In the genomic region with DNA sequence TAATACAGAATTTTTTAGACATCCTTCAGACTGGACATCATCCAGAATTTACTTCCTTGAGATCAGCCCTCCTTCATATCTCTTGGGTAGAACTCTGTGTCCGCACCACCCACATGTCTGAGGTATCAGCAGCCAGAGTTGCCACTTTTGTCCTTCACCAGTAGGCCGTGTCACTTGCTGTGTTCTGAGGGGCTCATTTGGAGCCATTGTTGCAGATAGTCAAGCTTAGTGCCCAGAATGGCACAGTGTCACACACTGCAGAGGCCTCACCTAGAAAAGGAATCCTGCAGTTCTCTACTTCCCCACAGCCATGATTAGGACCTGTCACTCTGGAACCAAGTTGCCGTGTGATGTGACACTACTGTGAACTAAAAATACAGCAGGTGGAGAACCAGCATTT, we compare ENCODE assay signal across 23 cellular contexts. TPM values are rescaled to one million over a fixed set of nuclear protein-coding genes. Genes with fewer than 3 reads are reported as not detected.
A peak's percentile ranks its signal among the peaks of the same experiment; 100 is the strongest.
DNase-seq lines count a peak whose midpoint lies in the region; ATAC-seq and TF ChIP-seq lines count a peak whose summit lies in the region.
"Had no signal": no experiment of that assay in that cellular context is flagged by ENCODE, and none has a peak within 500 bp of the region (broad histone marks: within the 10 kb centered on the region; RNA-seq: fewer than 3 reads in every experiment).

No MANE protein-coding gene starts in this region.

- H3K4me1 Mint-ChIP-seq in activated CD4-positive, alpha-beta memory T cell treated with anti-CD3 and anti-CD28 coated beads, Interleukin-2, amount 10 ng/mL, durations not matched to agents 7 days and 5 days: peaks cover under 1% of the 10 kb centered on the region
- H3K4me1 Mint-ChIP-seq: IgD-negative memory B cell had no signal

- no peak for TF ChIP-seq POLR2A in testis (IDR thresholded peaks at IDR 0.05)

- no peak overlapping the region for H3K4me3 Mint-ChIP-seq in activated CD4-positive, alpha-beta memory T cell treated with anti-CD3 and anti-CD28 coated beads, Interleukin-2, amount 10 ng/mL, durations not matched to agents 7 days and 5 days
- H3K4me3 Mint-ChIP-seq: CD4-positive, CD25-positive, alpha-beta regulatory T cell; CD8-positive, alpha-beta memory T cell; H9; IgD-negative memory B cell had no signal

- DNase-seq in NCI-H2171 (lab: John Stamatoyannopoulos, UW) (peak; percentile 8), cardiac muscle cell (ENCODE audit: low read depth in 1 of 2, low spot score in 1 of 2) (peak; percentile 4 to 24), left ventricle myocardium superior (no peak), testis (peak; percentile 81), NCI-H1694 treated with DMSO at 0.1 percent for 48 hours (lab: John Stamatoyannopoulos, UW) (no peak)
- DNase-seq in activated CD4-positive, alpha-beta memory T cell treated with anti-CD3 and anti-CD28 coated beads, Interleukin-2, amount 10 ng/mL, durations not matched to agents 7 days and 5 days: no peak
- DNase-seq: ACHN; BE2C; C1 segment of cervical spinal cord; CD4-positive, CD25-positive, alpha-beta regulatory T cell; CD8-positive, alpha-beta memory T cell; COR-L47; DMS 273 treated with DMSO at 0.1 percent for 48 hours; DMS53; DND-41; EL; GOT3; H9 had no signal

- no peak overlapping the region for H3K27ac Mint-ChIP-seq in activated CD4-positive, alpha-beta memory T cell treated with anti-CD3 and anti-CD28 coated beads, Interleukin-2, amount 10 ng/mL, durations not matched to agents 7 days and 5 days
- H3K27ac Mint-ChIP-seq: CD4-positive, CD25-positive, alpha-beta regulatory T cell; H9; IgD-negative memory B cell had no signal

- H3K36me3 ChIP-seq in cardiac muscle cell: peaks cover 4% of the 10 kb centered on the region
- H3K36me3 ChIP-seq in testis (ENCODE audit: low read depth, missing control alignments): no peaks in the 10 kb centered on the region

- CTCF ChIA-PET in activated CD4-positive, alpha-beta memory T cell treated with anti-CD3 and anti-CD28 coated beads, Interleukin-2, amount 10 ng/mL, durations not matched to agents 7 days and 5 days (lab: Charles Lee): no interaction called here

- POLR2A ChIA-PET in activated CD4-positive, alpha-beta memory T cell treated with anti-CD3 and anti-CD28 coated beads, Interleukin-2, amount 10 ng/mL, durations not matched to agents 7 days and 5 days (lab: Charles Lee): no interaction called here

- H3K4me1 ChIP-seq in cardiac muscle cell (ENCODE audit: low read depth) (peaks cover 11% of the 10 kb centered on the region), testis (peaks cover 33% of the 10 kb centered on the region)
- H3K4me1 ChIP-seq: BE2C had no signal

- peaks cover 63% of the 10 kb centered on the region for H3K36me3 Mint-ChIP-seq in activated CD4-positive, alpha-beta memory T cell treated with anti-CD3 and anti-CD28 coated beads, Interleukin-2, amount 10 ng/mL, durations not matched to agents 7 days and 5 days (ENCODE audit: low read depth)

- H3K27me3 Mint-ChIP-seq in activated CD4-positive, alpha-beta memory T cell treated with anti-CD3 and anti-CD28 coated beads, Interleukin-2, amount 10 ng/mL, durations not matched to agents 7 days and 5 days: no peaks in the 10 kb centered on the region
- H3K27me3 Mint-ChIP-seq: CD4-positive, CD25-positive, alpha-beta regulatory T cell; CD8-positive, alpha-beta memory T cell; IgD-negative memory B cell had no signal

- H3K4me3 ChIP-seq in cardiac muscle cell (no peak overlapping the region), testis (no peak overlapping the region)
- H3K4me3 ChIP-seq: GM12878 had no signal

- 61 to 65% methylated on average over 3 of the region's 3 CpGs for WGBS in testis, 2 donors

- no peak overlapping the region for H3K27ac ChIP-seq in cardiac muscle cell
- H3K27ac ChIP-seq in testis: peak overlapping the region; percentile 59 to 73

- no peaks in the 10 kb centered on the region for H3K9me3 ChIP-seq in cardiac muscle cell (ENCODE audit: low read depth)
- no peaks in the 10 kb centered on the region for H3K9me3 ChIP-seq in testis
- H3K9me3 ChIP-seq: BE2C had no signal

- H3K9me3 Mint-ChIP-seq in activated CD4-positive, alpha-beta memory T cell treated with anti-CD3 and anti-CD28 coated beads, Interleukin-2, amount 10 ng/mL, durations not matched to agents 7 days and 5 days: no peaks in the 10 kb centered on the region
- H3K9me3 Mint-ChIP-seq: CD4-positive, CD25-positive, alpha-beta regulatory T cell; H9 had no signal

- ATAC-seq in left ventricle myocardium superior: peak; percentile 84
- no peak for ATAC-seq in GM21576 (IDR thresholded peaks at IDR 0.05; ENCODE audit: unreplicated experiment)
- ATAC-seq: GM12878, HepG2 had no signal

- no peaks in the 10 kb centered on the region for H3K27me3 ChIP-seq in cardiac muscle cell
- no peaks in the 10 kb centered on the region for H3K27me3 ChIP-seq in testis
- H3K27me3 ChIP-seq: BE2C had no signal

- intact Hi-C loops in left ventricle myocardium superior (cut with micrococcal nuclease) (no loop called here), testis (cut with DNase I; ENCODE audit: low total_unique reads) (no loop called here)

- TF ChIP-seq CTCF in cardiac muscle cell (IDR thresholded peaks at IDR 0.05; ENCODE audit: low read depth, low read length): no peak
- no peak for TF ChIP-seq CTCF in testis (IDR thresholded peaks at IDR 0.05)

RNA-seq across cellular contexts. Expression of a gene that starts 36.9 kb away (rescaled TPM):
- total RNA-seq in cardiac muscle cell: 0.48 and 1.3 TPM in 2 replicates
- 1.1 and 1.5 TPM in 2 replicates for polyA plus RNA-seq in cardiac muscle cell
- 4.5 TPM for total RNA-seq in left ventricle myocardium superior
- total RNA-seq in testis: 10 to 100 TPM; 42.5 to 59.1 TPM
- polyA plus RNA-seq in testis (ENCODE audit: insufficient read depth, low read depth, low replicate concordance): 26.2 TPM
- under 1 TPM; 0.18 to 0.28 TPM for total RNA-seq in activated CD4-positive, alpha-beta memory T cell treated with anti-CD3 and anti-CD28 coated beads, Interleukin-2, amount 10 ng/mL, durations not matched to agents 7 days and 5 days
- total RNA-seq: G401, GM12878 had no signal
- polyA plus RNA-seq: CD4-positive, CD25-positive, alpha-beta regulatory T cell; CD8-positive, alpha-beta memory T cell; GM12878; IgD-negative memory B cell had no signal

Comparison
In these comparisons a context has a peak if more than half of its experiments do, and no peak if none do; other contexts are left out.
1. DNase-seq: peak in NCI-H2171 (single experiment), cardiac muscle cell (2 of 2) and testis (single experiment); none in left ventricle myocardium superior (single experiment), activated CD4-positive, alpha-beta memory T cell treated with anti-CD3 and anti-CD28 coated beads, Interleukin-2, amount 10 ng/mL, durations not matched to agents 7 days and 5 days (single experiment) and NCI-H1694 treated with DMSO at 0.1 percent for 48 hours (single experiment).